10 cellular contexts compared by ENCODE assay signal in genomic region chr4:61202100-61202637, GRCh38. TPM values are rescaled to one million over a fixed set of nuclear protein-coding genes. Genes with fewer than 3 reads are reported as not detected.
DNase-seq lines count a peak whose midpoint lies in the region; ATAC-seq and TF ChIP-seq lines count a peak whose summit lies in the region.
"Had no signal": no experiment of that assay in that cellular context is flagged by ENCODE, and none has a peak within 500 bp of the region (broad histone marks: within the 10 kb centered on the region; RNA-seq: fewer than 3 reads in every experiment).

No MANE protein-coding gene starts in this region.

- H3K4me3 ChIP-seq in AG04449 (ENCODE audit: low read depth, low read length) (peak overlapping the region; percentile 55), esophagus (ENCODE audit: low read depth in 1 of 2, low read length in 2 of 2) (peak overlapping the region; percentile 47 to 52), muscle layer of duodenum (ENCODE audit: low read depth in 1 of 2, low read length in 2 of 2) (peak overlapping the region; percentile 79 to 91)

- no peak overlapping the region for H3K27ac ChIP-seq in esophagus (ENCODE audit: low read depth in 2 of 2, low read length in 1 of 2)
- H3K27ac ChIP-seq in muscle layer of duodenum (ENCODE audit: low read length): no peak overlapping the region
- H3K27ac ChIP-seq: VCaP had no signal

- ATAC-seq in GM19035 (IDR thresholded peaks at IDR 0.05; ENCODE audit: unreplicated experiment) (no peak), HG02884 (IDR thresholded peaks at IDR 0.05; ENCODE audit: unreplicated experiment) (no peak), HG03457 (IDR thresholded peaks at IDR 0.05; ENCODE audit: unreplicated experiment) (no peak)

- no peaks in the 10 kb centered on the region for H3K9me3 ChIP-seq in esophagus (ENCODE audit: control insufficient read depth in 2 of 2, insufficient read depth in 1 of 2, low read depth in 1 of 2, low read length in 1 of 2)
- H3K9me3 ChIP-seq in muscle layer of duodenum (ENCODE audit: control insufficient read depth in 1 of 2, low read length in 2 of 2): no peaks in the 10 kb centered on the region

- TF ChIP-seq CTCF in AG04449 (IDR thresholded peaks at IDR 0.05; ENCODE audit: insufficient read depth, low read length, missing control alignments): no peak

- H3K4me1 ChIP-seq in esophagus (ENCODE audit: control insufficient read depth in 2 of 2, insufficient read depth in 2 of 2, low read length in 1 of 2) (peaks cover 0 to 4% of the 10 kb centered on the region in 2 donors), muscle layer of duodenum (ENCODE audit: control insufficient read depth in 1 of 2, insufficient read depth in 2 of 2, low read length in 2 of 2) (peaks cover 0 to 35% of the 10 kb centered on the region in 2 donors)

- CTCF ChIA-PET in AG04449 (lab: Yijun Ruan, JAX): no interaction called here

- POLR2A ChIA-PET in AG04449 (lab: Yijun Ruan, JAX): no interaction called here

- WGBS in esophagus, 2 donors: 1 to 2% methylated on average over 23 to 40 of the region's 40 CpGs

- H3K27me3 ChIP-seq in esophagus (ENCODE audit: control insufficient read depth in 1 of 2, insufficient read depth in 2 of 2, low read length in 2 of 2) (peaks cover 0 to 15% of the 10 kb centered on the region in 2 donors), muscle layer of duodenum (ENCODE audit: low read depth, low read length) (peaks cover 31% of the 10 kb centered on the region)

- DNase-seq in AG04449 (ENCODE audit: low read depth, low spot score) (no peak), NCI-H1092 treated with DMSO at 0.1 percent for 48 hours (lab: John Stamatoyannopoulos, UW) (peak; percentile 52), NCI-H2029 (lab: John Stamatoyannopoulos, UW) (no peak)
- DNase-seq: DND-41 had no signal

- H3K36me3 ChIP-seq in esophagus (ENCODE audit: control insufficient read depth in 2 of 2, insufficient read depth in 2 of 2, low read length in 1 of 2) (no peaks in the 10 kb centered on the region), muscle layer of duodenum (ENCODE audit: control insufficient read depth in 1 of 2, insufficient read depth in 2 of 2, low read length in 2 of 2) (no peaks in the 10 kb centered on the region)

RNA-seq across cellular contexts. Expression of gene ADGRL3, which starts 2.0 kb away (rescaled TPM):
- polyA plus RNA-seq in esophagus: under 1 TPM; 0.12 to 0.20 TPM
